ENCODE assay signal across 24 cellular contexts in the genomic region with DNA sequence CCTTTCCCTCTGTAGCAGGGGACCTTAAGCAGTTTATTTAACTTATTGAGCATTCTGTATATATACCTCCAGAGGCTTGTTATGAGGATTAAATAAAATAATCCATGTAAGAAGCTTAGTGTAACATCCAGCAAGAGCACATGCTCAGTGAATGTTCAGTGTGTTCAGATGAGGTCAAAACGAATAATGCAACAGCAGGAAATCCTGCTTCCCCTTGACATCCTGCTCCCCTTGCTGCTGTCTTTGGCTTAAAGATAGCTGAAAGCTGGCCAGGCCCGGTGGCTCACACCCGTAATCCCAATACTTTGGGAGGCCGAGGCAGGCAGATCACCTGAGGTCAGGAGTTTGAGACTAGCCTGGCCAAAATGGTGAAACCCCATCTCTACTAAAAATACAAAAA.
"Had no signal": no experiment of that assay in that cellular context is flagged by ENCODE, and none has a peak within 500 bp of the region (broad histone marks: within the 10 kb centered on the region; RNA-seq: fewer than 3 reads in every experiment).

No MANE protein-coding gene starts in this region.

- H3K27ac Mint-ChIP-seq: activated CD4-positive, alpha-beta memory T cell treated with anti-CD3 and anti-CD28 coated beads for 36 hours; activated CD4-positive, alpha-beta T cell treated with anti-CD3 and anti-CD28 coated beads, Interleukin-2, amount 10 ng/mL, durations not matched to agents 7 days and 5 days; activated naive CD4-positive, alpha-beta T cell treated with anti-CD3 and anti-CD28 coated beads for 36 hours; activated naive CD8-positive, alpha-beta T cell; brain; IgD-negative memory B cell had no signal

- ATAC-seq: activated T-cell treated with anti-CD3 and anti-CD28 coated beads, Interleukin-2, amount 50 U/mL, for 4 hours had no signal

- H3K27me3 Mint-ChIP-seq: activated CD4-positive, alpha-beta memory T cell treated with anti-CD3 and anti-CD28 coated beads for 36 hours; brain; IgD-negative memory B cell had no signal

- H3K9me3 ChIP-seq: MG63 had no signal

- H3K9me3 Mint-ChIP-seq: activated CD4-positive, alpha-beta memory T cell treated with anti-CD3 and anti-CD28 coated beads for 36 hours; activated CD4-positive, alpha-beta T cell treated with anti-CD3 and anti-CD28 coated beads, Interleukin-2, amount 10 ng/mL, durations not matched to agents 7 days and 5 days; activated naive CD4-positive, alpha-beta T cell treated with anti-CD3 and anti-CD28 coated beads for 36 hours; activated T-cell treated with anti-CD3 and anti-CD28 coated beads, Interleukin-2, amount 50 U/mL, for 4 hours had no signal

- H3K27me3 ChIP-seq: MG63 had no signal

- H3K36me3 Mint-ChIP-seq: activated CD4-positive, alpha-beta memory T cell treated with anti-CD3 and anti-CD28 coated beads for 36 hours; activated naive CD8-positive, alpha-beta T cell; brain had no signal

- DNase-seq: activated CD4-positive, alpha-beta memory T cell treated with anti-CD3 and anti-CD28 coated beads for 36 hours; activated CD4-positive, alpha-beta T cell treated with anti-CD3 and anti-CD28 coated beads, Interleukin-2, amount 10 ng/mL, durations not matched to agents 7 days and 5 days; activated CD4-positive, CD25-positive, alpha-beta regulatory T cell; activated CD8-positive, alpha-beta memory T cell treated with anti-CD3 and anti-CD28 coated beads for 24 hours; activated effector memory CD4-positive, alpha-beta T cell treated with anti-CD3 and anti-CD28 coated beads, Interleukin-2, amount 50 U/mL, for 16 hours; activated naive CD4-positive, alpha-beta T cell treated with anti-CD3 and anti-CD28 coated beads for 36 hours; activated T-cell treated with anti-CD3 and anti-CD28 coated beads, Interleukin-2, amount 50 U/mL, for 4 hours; amygdala; KG1; MG63; MV-4-11; NCI-H1092 treated with DMSO at 0.1 percent for 48 hours; NCI-H1417 treated with DMSO at 0.1 percent for 48 hours; NCI-H187; NCI-H2081; NCI-H446; NCI-H526; NCI-H774; SHP77; T-helper 2 cell; T1000 had no signal

- H3K4me3 ChIP-seq: MG63 had no signal

- H3K4me1 Mint-ChIP-seq: activated CD4-positive, alpha-beta T cell treated with anti-CD3 and anti-CD28 coated beads, Interleukin-2, amount 10 ng/mL, durations not matched to agents 7 days and 5 days; brain; IgD-negative memory B cell had no signal

- H3K36me3 ChIP-seq: MG63 had no signal

- H3K4me3 Mint-ChIP-seq: activated CD4-positive, alpha-beta memory T cell treated with anti-CD3 and anti-CD28 coated beads for 36 hours; activated CD4-positive, alpha-beta T cell treated with anti-CD3 and anti-CD28 coated beads, Interleukin-2, amount 10 ng/mL, durations not matched to agents 7 days and 5 days; activated naive CD4-positive, alpha-beta T cell treated with anti-CD3 and anti-CD28 coated beads for 36 hours; activated naive CD8-positive, alpha-beta T cell; activated T-cell treated with anti-CD3 and anti-CD28 coated beads, Interleukin-2, amount 50 U/mL, for 4 hours; brain; IgD-negative memory B cell had no signal
